ENCODE assay signal across 1 cellular context in the genomic region with DNA sequence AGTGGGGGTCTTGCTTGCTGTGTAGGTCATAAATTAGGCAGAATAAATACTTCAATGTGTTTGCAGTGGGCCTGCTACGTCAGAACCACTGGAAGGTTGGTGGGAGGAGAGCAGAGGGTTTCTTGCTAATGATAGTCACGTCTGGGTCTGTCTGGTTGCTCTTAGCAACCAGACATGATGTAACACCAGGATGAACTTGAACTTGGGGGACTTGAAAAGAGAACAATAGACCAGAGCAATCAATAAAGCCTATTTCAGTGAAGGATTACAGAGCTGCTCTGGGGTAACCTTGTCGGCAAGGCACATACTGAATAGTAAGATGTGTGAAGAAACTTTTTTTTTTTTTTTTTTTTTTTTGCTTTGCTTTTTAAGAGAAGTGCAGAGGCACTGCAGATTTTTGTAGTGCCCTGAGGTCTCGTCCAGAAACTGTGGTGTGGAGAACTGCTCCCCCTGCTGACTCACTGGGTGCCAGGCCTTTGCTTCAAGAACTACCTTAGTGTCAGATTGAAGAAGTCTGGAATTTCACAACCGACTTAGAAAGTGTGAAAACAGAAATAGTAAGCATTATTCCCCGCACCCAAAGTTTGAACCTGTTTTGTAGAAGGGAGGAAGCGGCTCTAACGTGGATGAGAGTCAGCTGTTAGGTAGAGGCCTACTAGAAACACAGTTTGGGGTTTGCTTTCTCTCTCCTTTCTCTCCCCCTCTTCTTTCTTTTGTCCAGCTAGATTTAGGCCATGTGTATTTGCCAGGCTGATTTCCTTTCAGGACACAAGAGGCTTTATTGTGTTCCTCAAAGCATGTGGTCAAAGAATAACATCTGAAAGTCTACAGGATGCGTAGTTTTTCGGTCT.
TF ChIP-seq lines count a peak whose summit lies in the region.

No MANE protein-coding gene starts in this region.

TF ChIP-seq in K562, 482 proteins besides CTCF, POLR2A, EP300 and RAD21 (continued from another document and continues in another):
- TF ChIP-seq, protein P1, sequence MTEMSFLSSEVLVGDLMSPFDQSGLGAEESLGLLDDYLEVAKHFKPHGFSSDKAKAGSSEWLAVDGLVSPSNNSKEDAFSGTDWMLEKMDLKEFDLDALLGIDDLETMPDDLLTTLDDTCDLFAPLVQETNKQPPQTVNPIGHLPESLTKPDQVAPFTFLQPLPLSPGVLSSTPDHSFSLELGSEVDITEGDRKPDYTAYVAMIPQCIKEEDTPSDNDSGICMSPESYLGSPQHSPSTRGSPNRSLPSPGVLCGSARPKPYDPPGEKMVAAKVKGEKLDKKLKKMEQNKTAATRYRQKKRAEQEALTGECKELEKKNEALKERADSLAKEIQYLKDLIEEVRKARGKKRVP (CRISPR knock-in tag; IDR thresholded peaks at IDR 0.05) = 0 out of 2 replicates have a peak, but pooled peaks have one; percentile 44
- TF ChIP-seq, protein P2, sequence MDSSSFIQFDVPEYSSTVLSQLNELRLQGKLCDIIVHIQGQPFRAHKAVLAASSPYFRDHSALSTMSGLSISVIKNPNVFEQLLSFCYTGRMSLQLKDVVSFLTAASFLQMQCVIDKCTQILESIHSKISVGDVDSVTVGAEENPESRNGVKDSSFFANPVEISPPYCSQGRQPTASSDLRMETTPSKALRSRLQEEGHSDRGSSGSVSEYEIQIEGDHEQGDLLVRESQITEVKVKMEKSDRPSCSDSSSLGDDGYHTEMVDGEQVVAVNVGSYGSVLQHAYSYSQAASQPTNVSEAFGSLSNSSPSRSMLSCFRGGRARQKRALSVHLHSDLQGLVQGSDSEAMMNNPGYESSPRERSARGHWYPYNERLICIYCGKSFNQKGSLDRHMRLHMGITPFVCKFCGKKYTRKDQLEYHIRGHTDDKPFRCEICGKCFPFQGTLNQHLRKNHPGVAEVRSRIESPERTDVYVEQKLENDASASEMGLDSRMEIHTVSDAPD (CRISPR knock-in tag; IDR thresholded peaks at IDR 0.05) = no peak
- no peak for TF ChIP-seq SP2 (IDR thresholded peaks at IDR 0.05; ENCODE audit: extremely low read depth, low read depth, low read length, poor library complexity, severe bottlenecking)
- TF ChIP-seq U2AF2 (optimal IDR thresholded peaks at IDR 0.05; ENCODE audit: low read depth, low read length) = no peak
- TF ChIP-seq CREB1 (IDR thresholded peaks at IDR 0.05) = no peak
- TF ChIP-seq CREB1 (CRISPR knock-in tag; IDR thresholded peaks at IDR 0.05) = no peak
- no peak for TF ChIP-seq CREBBP (IDR thresholded peaks at IDR 0.05; ENCODE audit: low read depth, low read length)
- TF ChIP-seq, protein P3, sequence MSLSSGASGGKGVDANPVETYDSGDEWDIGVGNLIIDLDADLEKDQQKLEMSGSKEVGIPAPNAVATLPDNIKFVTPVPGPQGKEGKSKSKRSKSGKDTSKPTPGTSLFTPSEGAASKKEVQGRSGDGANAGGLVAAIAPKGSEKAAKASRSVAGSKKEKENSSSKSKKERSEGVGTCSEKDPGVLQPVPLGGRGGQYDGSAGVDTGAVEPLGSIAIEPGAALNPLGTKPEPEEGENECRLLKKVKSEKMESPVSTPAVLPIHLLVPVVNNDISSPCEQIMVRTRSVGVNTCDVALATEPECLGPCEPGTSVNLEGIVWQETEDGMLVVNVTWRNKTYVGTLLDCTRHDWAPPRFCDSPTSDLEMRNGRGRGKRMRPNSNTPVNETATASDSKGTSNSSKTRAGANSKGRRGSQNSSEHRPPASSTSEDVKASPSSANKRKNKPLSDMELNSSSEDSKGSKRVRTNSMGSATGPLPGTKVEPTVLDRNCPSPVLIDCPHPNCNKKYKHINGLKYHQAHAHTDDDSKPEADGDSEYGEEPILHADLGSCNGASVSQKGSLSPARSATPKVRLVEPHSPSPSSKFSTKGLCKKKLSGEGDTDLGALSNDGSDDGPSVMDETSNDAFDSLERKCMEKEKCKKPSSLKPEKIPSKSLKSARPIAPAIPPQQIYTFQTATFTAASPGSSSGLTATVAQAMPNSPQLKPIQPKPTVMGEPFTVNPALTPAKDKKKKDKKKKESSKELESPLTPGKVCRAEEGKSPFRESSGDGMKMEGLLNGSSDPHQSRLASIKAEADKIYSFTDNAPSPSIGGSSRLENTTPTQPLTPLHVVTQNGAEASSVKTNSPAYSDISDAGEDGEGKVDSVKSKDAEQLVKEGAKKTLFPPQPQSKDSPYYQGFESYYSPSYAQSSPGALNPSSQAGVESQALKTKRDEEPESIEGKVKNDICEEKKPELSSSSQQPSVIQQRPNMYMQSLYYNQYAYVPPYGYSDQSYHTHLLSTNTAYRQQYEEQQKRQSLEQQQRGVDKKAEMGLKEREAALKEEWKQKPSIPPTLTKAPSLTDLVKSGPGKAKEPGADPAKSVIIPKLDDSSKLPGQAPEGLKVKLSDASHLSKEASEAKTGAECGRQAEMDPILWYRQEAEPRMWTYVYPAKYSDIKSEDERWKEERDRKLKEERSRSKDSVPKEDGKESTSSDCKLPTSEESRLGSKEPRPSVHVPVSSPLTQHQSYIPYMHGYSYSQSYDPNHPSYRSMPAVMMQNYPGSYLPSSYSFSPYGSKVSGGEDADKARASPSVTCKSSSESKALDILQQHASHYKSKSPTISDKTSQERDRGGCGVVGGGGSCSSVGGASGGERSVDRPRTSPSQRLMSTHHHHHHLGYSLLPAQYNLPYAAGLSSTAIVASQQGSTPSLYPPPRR (CRISPR knock-in tag; IDR thresholded peaks at IDR 0.05; ENCODE audit: borderline replicate concordance) = no peak
- no peak for TF ChIP-seq XRCC4 (IDR thresholded peaks at IDR 0.05; ENCODE audit: extremely low read depth, insufficient read depth, insufficient read length)
- 0 out of 2 replicates have a peak, but pooled peaks have one; percentile 59 for TF ChIP-seq NFATC3 (IDR thresholded peaks at IDR 0.05)
- TF ChIP-seq KLF10 (CRISPR knock-in tag; IDR thresholded peaks at IDR 0.05) = no peak
- TF ChIP-seq NRF1 (conservative IDR thresholded peaks at IDR 0.05 in 1 of 2, IDR thresholded peaks at IDR 0.05 in 1 of 2) = no peak
- 0 out of 2 replicates have a peak, but pooled peaks have one; percentile 27 for TF ChIP-seq ZKSCAN8 (CRISPR knock-in tag; IDR thresholded peaks at IDR 0.05)
- TF ChIP-seq, protein P4, sequence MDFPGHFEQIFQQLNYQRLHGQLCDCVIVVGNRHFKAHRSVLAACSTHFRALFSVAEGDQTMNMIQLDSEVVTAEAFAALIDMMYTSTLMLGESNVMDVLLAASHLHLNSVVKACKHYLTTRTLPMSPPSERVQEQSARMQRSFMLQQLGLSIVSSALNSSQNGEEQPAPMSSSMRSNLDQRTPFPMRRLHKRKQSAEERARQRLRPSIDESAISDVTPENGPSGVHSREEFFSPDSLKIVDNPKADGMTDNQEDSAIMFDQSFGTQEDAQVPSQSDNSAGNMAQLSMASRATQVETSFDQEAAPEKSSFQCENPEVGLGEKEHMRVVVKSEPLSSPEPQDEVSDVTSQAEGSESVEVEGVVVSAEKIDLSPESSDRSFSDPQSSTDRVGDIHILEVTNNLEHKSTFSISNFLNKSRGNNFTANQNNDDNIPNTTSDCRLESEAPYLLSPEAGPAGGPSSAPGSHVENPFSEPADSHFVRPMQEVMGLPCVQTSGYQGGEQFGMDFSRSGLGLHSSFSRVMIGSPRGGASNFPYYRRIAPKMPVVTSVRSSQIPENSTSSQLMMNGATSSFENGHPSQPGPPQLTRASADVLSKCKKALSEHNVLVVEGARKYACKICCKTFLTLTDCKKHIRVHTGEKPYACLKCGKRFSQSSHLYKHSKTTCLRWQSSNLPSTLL (IDR thresholded peaks at IDR 0.05) = no peak
- no peak for TF ChIP-seq MTF1 (CRISPR knock-in tag; IDR thresholded peaks at IDR 0.05; ENCODE audit: borderline replicate concordance)
- TF ChIP-seq HDAC2 (IDR thresholded peaks at IDR 0.05) = peak; percentile 77
- no peak for TF ChIP-seq RBBP5 (IDR thresholded peaks at IDR 0.05; ENCODE audit: borderline replicate concordance, insufficient read depth, low read length, poor library complexity, severe bottlenecking)
- no peak for TF ChIP-seq KDM4B (IDR thresholded peaks at IDR 0.05; ENCODE audit: borderline replicate concordance in 2 of 2, low read depth in 1 of 2)
- TF ChIP-seq ZFX (CRISPR knock-in tag; IDR thresholded peaks at IDR 0.05) = no peak
- TF ChIP-seq, protein P5, sequence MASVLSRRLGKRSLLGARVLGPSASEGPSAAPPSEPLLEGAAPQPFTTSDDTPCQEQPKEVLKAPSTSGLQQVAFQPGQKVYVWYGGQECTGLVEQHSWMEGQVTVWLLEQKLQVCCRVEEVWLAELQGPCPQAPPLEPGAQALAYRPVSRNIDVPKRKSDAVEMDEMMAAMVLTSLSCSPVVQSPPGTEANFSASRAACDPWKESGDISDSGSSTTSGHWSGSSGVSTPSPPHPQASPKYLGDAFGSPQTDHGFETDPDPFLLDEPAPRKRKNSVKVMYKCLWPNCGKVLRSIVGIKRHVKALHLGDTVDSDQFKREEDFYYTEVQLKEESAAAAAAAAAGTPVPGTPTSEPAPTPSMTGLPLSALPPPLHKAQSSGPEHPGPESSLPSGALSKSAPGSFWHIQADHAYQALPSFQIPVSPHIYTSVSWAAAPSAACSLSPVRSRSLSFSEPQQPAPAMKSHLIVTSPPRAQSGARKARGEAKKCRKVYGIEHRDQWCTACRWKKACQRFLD (CRISPR knock-in tag; IDR thresholded peaks at IDR 0.05) = no peak
- TF ChIP-seq CBFA2T3 (IDR thresholded peaks at IDR 0.05) = no peak
- TF ChIP-seq NCOA2 (IDR thresholded peaks at IDR 0.05; ENCODE audit: partially characterized antibody in 2 of 2) = no peak
- TF ChIP-seq WHSC1 (IDR thresholded peaks at IDR 0.05; ENCODE audit: low read length) = no peak
- TF ChIP-seq, protein P6, sequence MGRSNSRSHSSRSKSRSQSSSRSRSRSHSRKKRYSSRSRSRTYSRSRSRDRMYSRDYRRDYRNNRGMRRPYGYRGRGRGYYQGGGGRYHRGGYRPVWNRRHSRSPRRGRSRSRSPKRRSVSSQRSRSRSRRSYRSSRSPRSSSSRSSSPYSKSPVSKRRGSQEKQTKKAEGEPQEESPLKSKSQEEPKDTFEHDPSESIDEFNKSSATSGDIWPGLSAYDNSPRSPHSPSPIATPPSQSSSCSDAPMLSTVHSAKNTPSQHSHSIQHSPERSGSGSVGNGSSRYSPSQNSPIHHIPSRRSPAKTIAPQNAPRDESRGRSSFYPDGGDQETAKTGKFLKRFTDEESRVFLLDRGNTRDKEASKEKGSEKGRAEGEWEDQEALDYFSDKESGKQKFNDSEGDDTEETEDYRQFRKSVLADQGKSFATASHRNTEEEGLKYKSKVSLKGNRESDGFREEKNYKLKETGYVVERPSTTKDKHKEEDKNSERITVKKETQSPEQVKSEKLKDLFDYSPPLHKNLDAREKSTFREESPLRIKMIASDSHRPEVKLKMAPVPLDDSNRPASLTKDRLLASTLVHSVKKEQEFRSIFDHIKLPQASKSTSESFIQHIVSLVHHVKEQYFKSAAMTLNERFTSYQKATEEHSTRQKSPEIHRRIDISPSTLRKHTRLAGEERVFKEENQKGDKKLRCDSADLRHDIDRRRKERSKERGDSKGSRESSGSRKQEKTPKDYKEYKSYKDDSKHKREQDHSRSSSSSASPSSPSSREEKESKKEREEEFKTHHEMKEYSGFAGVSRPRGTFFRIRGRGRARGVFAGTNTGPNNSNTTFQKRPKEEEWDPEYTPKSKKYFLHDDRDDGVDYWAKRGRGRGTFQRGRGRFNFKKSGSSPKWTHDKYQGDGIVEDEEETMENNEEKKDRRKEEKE (IDR thresholded peaks at IDR 0.05; ENCODE audit: borderline replicate concordance in 1 of 2, control insufficient read depth in 1 of 2, low read depth in 2 of 2, low read length in 1 of 2) = no peak
- TF ChIP-seq, protein P7, sequence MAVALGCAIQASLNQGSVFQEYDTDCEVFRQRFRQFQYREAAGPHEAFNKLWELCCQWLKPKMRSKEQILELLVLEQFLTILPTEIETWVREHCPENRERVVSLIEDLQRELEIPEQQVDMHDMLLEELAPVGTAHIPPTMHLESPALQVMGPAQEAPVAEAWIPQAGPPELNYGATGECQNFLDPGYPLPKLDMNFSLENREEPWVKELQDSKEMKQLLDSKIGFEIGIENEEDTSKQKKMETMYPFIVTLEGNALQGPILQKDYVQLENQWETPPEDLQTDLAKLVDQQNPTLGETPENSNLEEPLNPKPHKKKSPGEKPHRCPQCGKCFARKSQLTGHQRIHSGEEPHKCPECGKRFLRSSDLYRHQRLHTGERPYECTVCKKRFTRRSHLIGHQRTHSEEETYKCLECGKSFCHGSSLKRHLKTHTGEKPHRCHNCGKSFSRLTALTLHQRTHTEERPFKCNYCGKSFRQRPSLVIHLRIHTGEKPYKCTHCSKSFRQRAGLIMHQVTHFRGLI (CRISPR knock-in tag; IDR thresholded peaks at IDR 0.05) = no peak
- TF ChIP-seq MTA3 (IDR thresholded peaks at IDR 0.05; ENCODE audit: borderline replicate concordance) = no peak
- TF ChIP-seq TBL1XR1 (IDR thresholded peaks at IDR 0.05; ENCODE audit: low read length in 2 of 2) = peak; percentile 89 to 90
- no peak for TF ChIP-seq SP1 (CRISPR knock-in tag; IDR thresholded peaks at IDR 0.05)
- TF ChIP-seq CCNT2 (IDR thresholded peaks at IDR 0.05; ENCODE audit: borderline replicate concordance, extremely low read depth, insufficient read length, low read depth, low read length) = no peak
- no peak for TF ChIP-seq FOXM1 (IDR thresholded peaks at IDR 0.05; ENCODE audit: low read depth)
- TF ChIP-seq FOXM1 (CRISPR knock-in tag; IDR thresholded peaks at IDR 0.05; ENCODE audit: low read depth) = no peak
- no peak for TF ChIP-seq FIP1L1 (IDR thresholded peaks at IDR 0.05; ENCODE audit: low read depth, low read length, poor library complexity, severe bottlenecking)
- TF ChIP-seq, protein P8, sequence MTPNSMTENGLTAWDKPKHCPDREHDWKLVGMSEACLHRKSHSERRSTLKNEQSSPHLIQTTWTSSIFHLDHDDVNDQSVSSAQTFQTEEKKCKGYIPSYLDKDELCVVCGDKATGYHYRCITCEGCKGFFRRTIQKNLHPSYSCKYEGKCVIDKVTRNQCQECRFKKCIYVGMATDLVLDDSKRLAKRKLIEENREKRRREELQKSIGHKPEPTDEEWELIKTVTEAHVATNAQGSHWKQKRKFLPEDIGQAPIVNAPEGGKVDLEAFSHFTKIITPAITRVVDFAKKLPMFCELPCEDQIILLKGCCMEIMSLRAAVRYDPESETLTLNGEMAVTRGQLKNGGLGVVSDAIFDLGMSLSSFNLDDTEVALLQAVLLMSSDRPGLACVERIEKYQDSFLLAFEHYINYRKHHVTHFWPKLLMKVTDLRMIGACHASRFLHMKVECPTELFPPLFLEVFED (CRISPR knock-in tag; conservative IDR thresholded peaks at IDR 0.05) = no peak
- TF ChIP-seq RBM22 (IDR thresholded peaks at IDR 0.05; ENCODE audit: low read depth, low read length, poor library complexity, severe bottlenecking) = no peak
- TF ChIP-seq ZNF174 (CRISPR knock-in tag; IDR thresholded peaks at IDR 0.05) = no peak
- no peak for TF ChIP-seq GABPB1 (CRISPR knock-in tag; IDR thresholded peaks at IDR 0.05)
- TF ChIP-seq TEAD2 (tag; IDR thresholded peaks at IDR 0.05) = no peak
